ENCODE assay signal across 23 cellular contexts in genomic region chr13:29564828-29565227, GRCh38. TPM values are rescaled to one million over a fixed set of nuclear protein-coding genes. Genes with fewer than 3 reads are reported as not detected.
DNase-seq lines count a peak whose midpoint lies in the region; ATAC-seq and TF ChIP-seq lines count a peak whose summit lies in the region.
"Had no signal": no experiment of that assay in that cellular context is flagged by ENCODE, and none has a peak within 500 bp of the region (broad histone marks: within the 10 kb centered on the region; RNA-seq: fewer than 3 reads in every experiment).

No MANE protein-coding gene starts in this region.

- H3K36me3 Mint-ChIP-seq in GM23338 (ENCODE audit: low read depth), result peaks cover 5% of the 10 kb centered on the region; the same call in 1 of the 3 replicates
- H3K36me3 Mint-ChIP-seq: activated naive CD8-positive, alpha-beta T cell had no signal

- no peak for DNase-seq in A673 (ENCODE audit: low spot score)
- DNase-seq in GM23338 (ENCODE audit: low spot score), result no peak
- DNase-seq in adipocyte (ENCODE audit: low read depth), result peak; percentile 30
- peak; percentile 23 for DNase-seq in fibroblast of the aortic adventitia (ENCODE audit: low read depth)
- DNase-seq in MM.1S, result no peak
- no peak for DNase-seq in kidney glomerular epithelial cell (lab: John Stamatoyannopoulos, UW)
- DNase-seq: body of pancreas; CD4-positive, alpha-beta T cell; cortex of kidney; GM23248; KBM-7; NCI-H1092; NCI-H2029 treated with DMSO at 0.1 percent for 48 hours; NCI-H510A; stimulated activated CD4-positive, alpha-beta T cell treated with anti-CD3 and anti-CD28 coated beads, Interleukin-1b, Interleukin-23, amount 100 ng/mL, for 48 hours; stimulated activated naive B cell treated with anti-CD40 and anti-IgM and Interleukin-4, amounts not matched to agents 10 μg/mL and 1 μg/mL and 100 μg/mL, for 72 hours had no signal

- no peak overlapping the region for H3K9ac ChIP-seq in adipocyte (ENCODE audit: low read length)
- H3K9ac ChIP-seq in MM.1S (ENCODE audit: low read length), result no peak overlapping the region
- H3K9ac ChIP-seq: GM23248 had no signal

- peaks cover 82% of the 10 kb centered on the region for H3K4me1 Mint-ChIP-seq in GM23338

- BruUV-seq in A673 (replicated peaks; lab: Mats Ljungman, UMichigan), result no TSS peak

- no peak overlapping the region for H3K4me2 ChIP-seq in GM23338
- H3K4me2 ChIP-seq in MM.1S (ENCODE audit: low read depth, low read length), result no peak overlapping the region

- H3K4me1 ChIP-seq in A673 (ENCODE audit: insufficient read depth, low read length, poor library complexity, severe bottlenecking) (peaks cover 36% of the 10 kb centered on the region), GM23338 (ENCODE audit: insufficient read depth) (peaks cover 83% of the 10 kb centered on the region), adipocyte (ENCODE audit: control insufficient read depth, insufficient read depth, low read length) (peaks cover 9% of the 10 kb centered on the region), MM.1S (ENCODE audit: low read length) (no peaks in the 10 kb centered on the region)

- no peak overlapping the region; the same call in 2 of the 3 replicates for H3K4me3 Mint-ChIP-seq in GM23338
- H3K4me3 Mint-ChIP-seq: activated naive CD8-positive, alpha-beta T cell; CD4-positive, alpha-beta T cell; nephron; stimulated activated naive B cell treated with anti-CD40 and anti-IgM and Interleukin-4, amounts not matched to agents 10 μg/mL and 1 μg/mL and 100 μg/mL, for 72 hours had no signal

- H3K9me3 ChIP-seq in A673 (ENCODE audit: low read depth, low read length, poor library complexity, severe bottlenecking) (no peaks in the 10 kb centered on the region), adipocyte (ENCODE audit: control insufficient read depth, low read length) (no peaks in the 10 kb centered on the region), MM.1S (replicated peaks; ENCODE audit: insufficient read depth, low read length) (no peaks in the 10 kb centered on the region)
- H3K9me3 ChIP-seq: body of pancreas, thoracic aorta had no signal

- H3K27me3 ChIP-seq in A673 (replicated peaks; ENCODE audit: insufficient read depth, low read depth, low read length, poor library complexity) (no peaks in the 10 kb centered on the region), GM23338 (ENCODE audit: insufficient read depth) (no peaks in the 10 kb centered on the region), adipocyte (replicated peaks; ENCODE audit: control insufficient read depth, insufficient read depth, low read length) (no peaks in the 10 kb centered on the region), MM.1S (replicated peaks; ENCODE audit: insufficient read depth, low read length) (no peaks in the 10 kb centered on the region)
- H3K27me3 ChIP-seq: body of pancreas had no signal

- H3K27ac ChIP-seq in A673 (ENCODE audit: low read depth, low read length, poor library complexity, severe bottlenecking) (no peak overlapping the region), GM23338 (ENCODE audit: low read depth) (no peak overlapping the region), MM.1S (ENCODE audit: low read length) (no peak overlapping the region)
- H3K27ac ChIP-seq: body of pancreas, GM23248, thoracic aorta had no signal

- H3K79me2 ChIP-seq in GM23338 (replicated peaks; ENCODE audit: insufficient read depth), result peaks cover 100% of the 10 kb centered on the region
- H3K79me2 ChIP-seq in MM.1S (ENCODE audit: low read length), result peaks cover 86% of the 10 kb centered on the region

- CTCF ChIA-PET in A673 (lab: Charles Lee), result interaction anchor here (0.8 kb wide), 1 partner anchor 9 kb away, joined by 4 read pairs; no protein-coding TSS in a partner anchor

- intact Hi-C loops in A673 (cut with micrococcal nuclease; ENCODE audit: unreplicated experiment), result loop anchor here (5.0 kb wide), 1 partner anchor 32 kb away; the partner anchor contains the start of gene SLC7A1

- H3K36me3 ChIP-seq in A673 (ENCODE audit: insufficient read depth, low read length, poor library complexity, severe bottlenecking) (no peaks in the 10 kb centered on the region), GM23338 (ENCODE audit: insufficient read depth) (no peaks in the 10 kb centered on the region), adipocyte (ENCODE audit: control insufficient read depth, insufficient read depth, low read length, severe bottlenecking) (no peaks in the 10 kb centered on the region), MM.1S (replicated peaks; ENCODE audit: insufficient read depth, low read length) (no peaks in the 10 kb centered on the region)
- H3K36me3 ChIP-seq: thoracic aorta had no signal

- H4K20me1 ChIP-seq in GM23338 (replicated peaks; ENCODE audit: insufficient read depth), result peaks cover 87% of the 10 kb centered on the region
- H4K20me1 ChIP-seq in MM.1S (ENCODE audit: insufficient read depth, low read length), result no peaks in the 10 kb centered on the region

- no peaks in the 10 kb centered on the region for H3F3A ChIP-seq in GM23338 (replicated peaks; ENCODE audit: low read depth)
- no peaks in the 10 kb centered on the region for H3F3A ChIP-seq in MM.1S (ENCODE audit: insufficient read depth, low read length)

- peaks cover 13% of the 10 kb centered on the region for H3K27me3 Mint-ChIP-seq in GM23338 (ENCODE audit: insufficient read depth, low read depth, poor library complexity)
- H3K27me3 Mint-ChIP-seq: activated naive CD8-positive, alpha-beta T cell; CD4-positive, alpha-beta T cell; stimulated activated naive B cell treated with anti-CD40 and anti-IgM and Interleukin-4, amounts not matched to agents 10 μg/mL and 1 μg/mL and 100 μg/mL, for 72 hours had no signal

- POLR2A ChIA-PET in A673 (lab: Charles Lee; ENCODE audit: low non-redundant PET), result no interaction called here

- no peak for ATAC-seq in GM23338
- no peak for ATAC-seq in GM21619 (IDR thresholded peaks at IDR 0.05; ENCODE audit: unreplicated experiment)
- ATAC-seq in GM19395 (IDR thresholded peaks at IDR 0.05; ENCODE audit: unreplicated experiment), result no peak
- ATAC-seq: body of pancreas; GM12878; Right ventricle myocardium inferior; stimulated activated naive B cell treated with anti-CD40 and anti-IgM and Interleukin-4, amounts not matched to agents 10 μg/mL and 1 μg/mL and 100 μg/mL, for 72 hours had no signal

- peak overlapping the region; percentile 12; the same call in 1 of the 2 replicates for H3K27ac Mint-ChIP-seq in GM23338
- H3K27ac Mint-ChIP-seq: activated naive CD8-positive, alpha-beta T cell; CD4-positive, alpha-beta T cell; nephron; stimulated activated naive B cell treated with anti-CD40 and anti-IgM and Interleukin-4, amounts not matched to agents 10 μg/mL and 1 μg/mL and 100 μg/mL, for 72 hours had no signal

- H3K4me3 ChIP-seq in A673 (ENCODE audit: low read depth, low read length, poor library complexity, severe bottlenecking), result no peak overlapping the region
- no peak overlapping the region for H3K4me3 ChIP-seq in GM23338
- H3K4me3 ChIP-seq in adipocyte (ENCODE audit: low read length), result no peak overlapping the region
- H3K4me3 ChIP-seq in fibroblast of the aortic adventitia (ENCODE audit: low read depth, low read length), result no peak overlapping the region
- no peak overlapping the region for H3K4me3 ChIP-seq in MM.1S (ENCODE audit: low read length)
- H3K4me3 ChIP-seq: body of pancreas, GM12878, GM23248, thoracic aorta had no signal

- H3K9me2 ChIP-seq in GM23338 (ENCODE audit: insufficient read depth) (no peaks in the 10 kb centered on the region), MM.1S (replicated peaks; ENCODE audit: insufficient read depth, low read length) (no peaks in the 10 kb centered on the region)

- H2AFZ ChIP-seq in GM23338 (no peak overlapping the region), MM.1S (ENCODE audit: low read length) (no peak overlapping the region)
- H2AFZ ChIP-seq: GM23248 had no signal

- no peaks in the 10 kb centered on the region for H3K9me3 Mint-ChIP-seq in GM23338
- H3K9me3 Mint-ChIP-seq: CD4-positive, alpha-beta T cell; nephron; stimulated activated naive B cell treated with anti-CD40 and anti-IgM and Interleukin-4, amounts not matched to agents 10 μg/mL and 1 μg/mL and 100 μg/mL, for 72 hours had no signal

- TF ChIP-seq CTCF in A673 (conservative IDR thresholded peaks at IDR 0.05; ENCODE audit: low read depth, low read length) (peak; percentile 4; the same call in 1 of the 2 replicates), GM23338 (conservative IDR thresholded peaks at IDR 0.05; ENCODE audit: low read depth in 2 of 2) (no peak), fibroblast of the aortic adventitia (IDR thresholded peaks at IDR 0.05; ENCODE audit: insufficient read depth, low read length) (peak; percentile 41), MM.1S (IDR thresholded peaks at IDR 0.05; ENCODE audit: low read length) (no peak)

TF ChIP-seq in GM23338, 12 proteins besides CTCF, POLR2A, EP300 and RAD21 (continues in another document):
- TF ChIP-seq JUNB (IDR thresholded peaks at IDR 0.05; ENCODE audit: unreplicated experiment) (no peak), STAT1 (IDR thresholded peaks at IDR 0.05; ENCODE audit: unreplicated experiment) (no peak), EZH2 (IDR thresholded peaks at IDR 0.05; ENCODE audit: low read depth, unreplicated experiment) (no peak), ZNF331 (CRISPR knock-in tag; IDR thresholded peaks at IDR 0.05; ENCODE audit: low read depth) (no peak), ETS1 (IDR thresholded peaks at IDR 0.05) (no peak), EZH2phosphoT487 (IDR thresholded peaks at IDR 0.05; ENCODE audit: unreplicated experiment) (no peak)

RNA-seq across cellular contexts. Expression of gene SLC7A1, which starts 30.7 kb away (rescaled TPM):
- total RNA-seq in A673 (2021), result 81.6 and 101 TPM in 2 replicates
- total RNA-seq in GM23338 (2014; rRNA removed; shearing (Covaris generic)), result 72.4 and 74.7 TPM in 2 replicates
- polyA plus RNA-seq in GM23338 (2016; fragmentation: Nextera tagmentation; extraction: Ambion mirVana), result 22.1 and 23.0 TPM in 2 replicates
- total RNA-seq in fibroblast of the aortic adventitia (ENCODE audit: low replicate concordance), result 3.8 and 33.1 TPM in 2 replicates

Comparison
In these comparisons a context has a peak if more than half of its experiments do, and no peak if none do; other contexts are left out.
1. DNase-seq: peak in adipocyte (single experiment) and fibroblast of the aortic adventitia (single experiment); none in A673 (single experiment), GM23338 (single experiment), MM.1S (single experiment) and kidney glomerular epithelial cell (single experiment).
2. CTCF ChIP-seq: peak in A673 (single experiment) and fibroblast of the aortic adventitia (single experiment); none in GM23338 (0 of 2) and MM.1S (single experiment).